Comparison of ENCODE assay signal across 8 cellular contexts in genomic region chr20:44521484-44522481, GRCh38. TPM values are rescaled to one million over a fixed set of nuclear protein-coding genes. Genes with fewer than 3 reads are reported as not detected.
DNase-seq lines count a peak whose midpoint lies in the region; ATAC-seq, FAIRE-seq and TF ChIP-seq lines count a peak whose summit lies in the region.

SERINC3 (minus strand) TSS chr20:44522070; CDS start chr20:44521951, 119 bp downstream.

- ATAC-seq in HG03432 (IDR thresholded peaks at IDR 0.05; ENCODE audit: unreplicated experiment) = peak; percentile 99

- dilution Hi-C loops in keratinocyte (cut with MboI; ENCODE audit: extremely low pct_ligation_motif_present, low sequenced_read_pairs) = no loop called here

- peak; percentile 75 for FAIRE-seq in keratinocyte (lab: Jason Lieb, UNC)

- peak; percentile 86 for TF ChIP-seq POLR2A in GM19099 (IDR thresholded peaks at IDR 0.05; ENCODE audit: extremely low read depth, insufficient read length, low read depth)

- TF ChIP-seq CTCF in keratinocyte (optimal IDR thresholded peaks at IDR 0.05 in 1 of 3, IDR thresholded peaks at IDR 0.05 in 1 of 3, conservative IDR thresholded peaks at IDR 0.05 in 1 of 3; ENCODE audit: extremely low read depth in 1 of 3, insufficient read depth in 2 of 3, low read length in 3 of 3) = no peak

- peaks cover 1% of the 10 kb centered on the region for H3K9me3 ChIP-seq in keratinocyte (ENCODE audit: control insufficient read depth, low read depth, low read length)

- peak within 1 kb of the TSS; percentile 100 for H3K27ac ChIP-seq in keratinocyte (ENCODE audit: control insufficient read depth, insufficient read depth, low read length)

- H4K20me1 ChIP-seq in keratinocyte (ENCODE audit: control insufficient read depth, extremely low read depth, insufficient read depth, low read length) = peaks cover 11% of the 10 kb centered on the region

- H2AFZ ChIP-seq in keratinocyte (ENCODE audit: control insufficient read depth, low read length) = peak within 1 kb of the TSS; percentile 89

- peaks cover 27% of the 10 kb centered on the region for H3K4me1 ChIP-seq in keratinocyte (ENCODE audit: control insufficient read depth, extremely low read depth, insufficient read depth, low read length)

- no peaks in the 10 kb centered on the region for H3K36me3 ChIP-seq in keratinocyte (ENCODE audit: control insufficient read depth in 2 of 2, extremely low read depth in 1 of 2, insufficient read depth in 2 of 2, low read length in 2 of 2)

- H3K9ac ChIP-seq in keratinocyte (ENCODE audit: control insufficient read depth, extremely low read depth, insufficient read depth, low read length) = peak within 1 kb of the TSS; percentile 100

- H3K4me2 ChIP-seq in keratinocyte (ENCODE audit: control insufficient read depth, extremely low read depth, insufficient read depth, low read depth, low read length) = peak within 1 kb of the TSS; percentile 95

- H3K4me3 ChIP-seq in keratinocyte (ENCODE audit: control insufficient read depth in 2 of 3, extremely low read depth in 1 of 3, insufficient read depth in 2 of 3, low read depth in 1 of 3, low read length in 3 of 3) = peak within 1 kb of the TSS; percentile 95 to 100 (median 97)

- H3K9me1 ChIP-seq in keratinocyte (ENCODE audit: control insufficient read depth, extremely low read depth, insufficient read depth, low read length) = peaks cover 5% of the 10 kb centered on the region

- peaks cover 49% of the 10 kb centered on the region for H3K79me2 ChIP-seq in keratinocyte (ENCODE audit: control insufficient read depth, insufficient read depth, low read length)

- H3K27me3 ChIP-seq in keratinocyte (ENCODE audit: control insufficient read depth, extremely low read depth, insufficient read depth, low read length) = no peaks in the 10 kb centered on the region

- DNase-seq in AML-193 (lab: John Stamatoyannopoulos, UW) (peak; percentile 87 to 91), NCI-H510A (lab: John Stamatoyannopoulos, UW) (peak; percentile 84), cerebellum (ENCODE audit: low spot score) (peak; percentile 98), keratinocyte (ENCODE audit: low read depth, low spot score) (peak; percentile 45)
- peak; percentile 94 for DNase-seq in activated CD4-positive, alpha-beta T cell treated with anti-CD3 and anti-CD28 coated beads for 1 hour
- DNase-seq in stimulated activated CD4-positive, alpha-beta T cell treated with anti-CD3 and anti-CD28 coated beads, Interleukin-15, amount 100 ng/mL, for 1 hour (ENCODE audit: low read depth in 1 of 2, low spot score in 1 of 2) = peak; percentile 91 to 95

RNA-seq across cellular contexts. Expression of gene SERINC3, which starts in this region (rescaled TPM):
- total RNA-seq in cerebellum = 49.5 TPM
- 118 to 151 TPM (median 145 TPM) in 3 replicates for polyA plus RNA-seq in keratinocyte
- 35.8 TPM for polyA plus RNA-seq in keratinocyte (2011; ENCODE audit: low read depth)
- polyA plus RNA-seq in keratinocyte (2011; cell fraction: cytosol; rRNA removed) = 82.7 and 125 TPM in 2 replicates
- 184 and 222 TPM in 2 replicates for polyA plus RNA-seq in keratinocyte (2011; cell fraction: nucleus; rRNA removed)
- polyA plus RNA-seq in keratinocyte (2012; ENCODE audit: low replicate concordance) = 67.3 and 95.2 TPM in 2 replicates
- 152 to 382 TPM (median 316 TPM) in 3 replicates for polyA minus RNA-seq in keratinocyte
- polyA minus RNA-seq in keratinocyte (2011; cell fraction: cytosol; rRNA and poly(A)+ RNA removed) = 157 TPM
- 168 and 227 TPM in 2 replicates for polyA minus RNA-seq in keratinocyte (2011; cell fraction: nucleus; rRNA and poly(A)+ RNA removed)

Comparison
In these comparisons a context has a peak if more than half of its experiments do, and no peak if none do; other contexts are left out.
1. Peak in every context shown above with its lines: DNase-seq, ATAC-seq, H3K4me3 ChIP-seq and H3K27ac ChIP-seq.
2. DNase-seq: peak in every context shown above with its lines; median percentile 98 in cerebellum; 94 in activated CD4-positive, alpha-beta T cell treated with anti-CD3 and anti-CD28 coated beads for 1 hour; 93 in stimulated activated CD4-positive, alpha-beta T cell treated with anti-CD3 and anti-CD28 coated beads, Interleukin-15, amount 100 ng/mL, for 1 hour; 89 in AML-193; 84 in NCI-H510A; 45 in keratinocyte.